Comparison of ENCODE assay signal across 1 cellular context in the genomic region with DNA sequence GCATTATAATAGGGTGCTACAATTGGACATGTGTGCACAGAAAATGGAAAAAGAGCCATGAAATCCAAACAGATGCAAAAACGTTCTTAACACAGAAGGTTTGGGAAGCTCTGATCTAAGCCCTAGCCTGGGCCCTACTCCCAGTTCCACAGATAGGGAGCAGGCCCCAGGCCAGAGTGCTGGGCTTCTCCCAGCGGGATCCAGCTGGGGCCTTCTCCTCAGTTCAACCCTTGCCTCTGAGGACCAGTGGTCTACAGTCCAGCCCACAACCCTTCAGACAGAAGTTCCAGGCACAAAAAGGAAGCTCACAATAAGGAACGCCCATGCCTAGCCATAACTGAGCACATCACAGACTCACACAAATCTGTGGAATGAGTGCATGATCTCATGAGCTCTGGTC. TPM values are rescaled to one million over a fixed set of nuclear protein-coding genes. Genes with fewer than 3 reads are reported as not detected.
"Had no signal": no experiment of that assay in that cellular context is flagged by ENCODE, and none has a peak within 500 bp of the region (broad histone marks: within the 10 kb centered on the region; RNA-seq: fewer than 3 reads in every experiment).

No MANE protein-coding gene starts in this region.

RNA-seq across cellular contexts. Expression of a gene that starts 16.8 kb away (rescaled TPM):
- total RNA-seq: HFFc6 had no signal
